In the genomic region with DNA sequence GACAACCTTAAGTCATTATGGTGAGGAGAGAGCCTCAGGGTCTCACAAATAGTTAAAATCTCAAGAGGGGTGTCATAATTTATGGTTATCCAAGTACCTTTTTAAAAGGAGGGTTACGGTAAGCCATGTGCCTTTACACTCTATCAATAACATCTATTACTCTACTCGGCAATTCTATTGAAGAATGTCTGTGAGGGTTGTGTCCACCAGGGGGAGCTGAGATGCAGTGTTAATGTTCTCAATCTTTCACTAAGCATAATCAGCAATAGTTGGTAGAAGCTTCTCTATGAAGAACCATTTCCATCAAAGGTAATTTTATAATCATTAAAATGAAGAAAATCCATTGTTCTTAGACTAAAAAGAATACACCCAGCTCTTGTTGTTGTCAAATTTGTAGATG, we compare ENCODE assay signal across 8 cellular contexts.
A peak's percentile ranks its signal among the peaks of the same experiment; 100 is the strongest.
DNase-seq lines count a peak whose midpoint lies in the region; ATAC-seq, FAIRE-seq and TF ChIP-seq lines count a peak whose summit lies in the region.

No MANE protein-coding gene starts in this region.

- no peaks in the 10 kb centered on the region for H3K9me3 Mint-ChIP-seq in activated T-helper 2 cell treated with anti-CD3 and anti-CD28 coated beads, Interferon-gamma antibody, Interleukin-2, Interleukin-4, amounts not matched to agents 10 μg/mL and 5 μg/mL and 100 μg/mL, durations not matched to agents 14 hours and 24 hours and 36 hours

- no peaks in the 10 kb centered on the region for H3K27me3 Mint-ChIP-seq in activated T-helper 2 cell treated with anti-CD3 and anti-CD28 coated beads, Interferon-gamma antibody, Interleukin-2, Interleukin-4, amounts not matched to agents 10 μg/mL and 5 μg/mL and 100 μg/mL, durations not matched to agents 14 hours and 24 hours and 36 hours (ENCODE audit: low read depth)

- no peak overlapping the region for H3K27ac Mint-ChIP-seq in activated T-helper 2 cell treated with anti-CD3 and anti-CD28 coated beads, Interferon-gamma antibody, Interleukin-2, Interleukin-4, amounts not matched to agents 10 μg/mL and 5 μg/mL and 100 μg/mL, durations not matched to agents 14 hours and 24 hours and 36 hours

- H3K9me3 ChIP-seq in A673 (ENCODE audit: low read depth, low read length, poor library complexity, severe bottlenecking) (no peaks in the 10 kb centered on the region), kidney (ENCODE audit: control insufficient read depth in 1 of 2, low read length in 2 of 2) (no peaks in the 10 kb centered on the region), suprapubic skin (no peaks in the 10 kb centered on the region)

- no peaks in the 10 kb centered on the region for H3K36me3 Mint-ChIP-seq in activated T-helper 2 cell treated with anti-CD3 and anti-CD28 coated beads, Interferon-gamma antibody, Interleukin-2, Interleukin-4, amounts not matched to agents 10 μg/mL and 5 μg/mL and 100 μg/mL, durations not matched to agents 14 hours and 24 hours and 36 hours (ENCODE audit: low read depth)

- no peaks in the 10 kb centered on the region for H3K4me1 ChIP-seq in A673 (ENCODE audit: insufficient read depth, low read length, poor library complexity, severe bottlenecking)
- H3K4me1 ChIP-seq in kidney (ENCODE audit: control insufficient read depth in 1 of 2, insufficient read depth in 1 of 2, low read depth in 1 of 2, low read length in 2 of 2) = no peaks in the 10 kb centered on the region
- H3K4me1 ChIP-seq in suprapubic skin = no peaks in the 10 kb centered on the region

- ATAC-seq in GM18517 (IDR thresholded peaks at IDR 0.05; ENCODE audit: unreplicated experiment) = peak; percentile 88
- ATAC-seq in HG02981 (IDR thresholded peaks at IDR 0.05; ENCODE audit: unreplicated experiment) = peak; percentile 84
- ATAC-seq in esophagus mucosa = no peak

- POLR2A ChIA-PET in A673 (lab: Charles Lee; ENCODE audit: low non-redundant PET) = no interaction called here

- H3K27ac ChIP-seq in A673 (ENCODE audit: low read depth, low read length, poor library complexity, severe bottlenecking) = no peak overlapping the region
- H3K27ac ChIP-seq in kidney (ENCODE audit: low read depth in 2 of 2, low read length in 2 of 2) = no peak overlapping the region
- H3K27ac ChIP-seq in suprapubic skin = no peak overlapping the region

- H3K4me3 ChIP-seq in A673 (ENCODE audit: low read depth, low read length, poor library complexity, severe bottlenecking) = no peak overlapping the region
- no peak overlapping the region for H3K4me3 ChIP-seq in kidney (ENCODE audit: low read length in 2 of 2)
- no peak overlapping the region for H3K4me3 ChIP-seq in suprapubic skin

- BruUV-seq in A673 (replicated peaks; lab: Mats Ljungman, UMichigan) = no TSS peak

- TF ChIP-seq CTCF in A673 (conservative IDR thresholded peaks at IDR 0.05; ENCODE audit: low read depth, low read length) (peak; percentile 56), kidney (IDR thresholded peaks at IDR 0.05; ENCODE audit: borderline replicate concordance, extremely low read depth, insufficient read depth) (peak; percentile 39), suprapubic skin (IDR thresholded peaks at IDR 0.05) (peak; percentile 35 to 37)

- intact Hi-C loops in A673 (cut with micrococcal nuclease; ENCODE audit: unreplicated experiment) = loop anchor here (5.0 kb wide), 2 partner anchors 199 to 239 kb away; no protein-coding TSS in a partner anchor
- intact Hi-C loops in activated T-helper 2 cell treated with anti-CD3 and anti-CD28 coated beads, Interferon-gamma antibody, Interleukin-2, Interleukin-4, amounts not matched to agents 10 μg/mL and 5 μg/mL and 100 μg/mL, durations not matched to agents 14 hours and 24 hours and 36 hours (cut with micrococcal nuclease) = loop anchor here (1.0 kb wide), 1 partner anchor 239 kb away; no protein-coding TSS in a partner anchor
- intact Hi-C loops in kidney (cut with DNase I) = no loop called here

- H3K27me3 ChIP-seq in A673 (replicated peaks; ENCODE audit: insufficient read depth, low read depth, low read length, poor library complexity) (no peaks in the 10 kb centered on the region), suprapubic skin (no peaks in the 10 kb centered on the region)

- H3K36me3 ChIP-seq in A673 (ENCODE audit: insufficient read depth, low read length, poor library complexity, severe bottlenecking) (no peaks in the 10 kb centered on the region), kidney (ENCODE audit: control insufficient read depth in 1 of 2, insufficient read depth in 2 of 2, low read length in 2 of 2) (no peaks in the 10 kb centered on the region), suprapubic skin (no peaks in the 10 kb centered on the region)

- no peak overlapping the region for H3K4me3 Mint-ChIP-seq in activated T-helper 2 cell treated with anti-CD3 and anti-CD28 coated beads, Interferon-gamma antibody, Interleukin-2, Interleukin-4, amounts not matched to agents 10 μg/mL and 5 μg/mL and 100 μg/mL, durations not matched to agents 14 hours and 24 hours and 36 hours (ENCODE audit: low read depth)

- H3K4me1 Mint-ChIP-seq in activated T-helper 2 cell treated with anti-CD3 and anti-CD28 coated beads, Interferon-gamma antibody, Interleukin-2, Interleukin-4, amounts not matched to agents 10 μg/mL and 5 μg/mL and 100 μg/mL, durations not matched to agents 14 hours and 24 hours and 36 hours (ENCODE audit: low read depth) = no peaks in the 10 kb centered on the region

- WGBS in suprapubic skin = 50% methylated on average over 2 of the region's 2 CpGs

- TF ChIP-seq EP300 in suprapubic skin (IDR thresholded peaks at IDR 0.05) = no peak

- CTCF ChIA-PET in A673 (lab: Charles Lee) = interaction anchor here (0.7 kb wide), 1 partner anchor 239 kb away, joined by 5 read pairs; no protein-coding TSS in a partner anchor

- no peak for FAIRE-seq in kidney (lab: Jason Lieb, UNC)

- H3K9ac ChIP-seq in kidney (ENCODE audit: low read length in 2 of 2) = no peak overlapping the region

- TF ChIP-seq POLR2A in suprapubic skin (IDR thresholded peaks at IDR 0.05) = no peak

- DNase-seq in A673 (ENCODE audit: low spot score) (peak; percentile 35), NCI-H82 (lab: John Stamatoyannopoulos, UW) (peak; percentile 76), kidney (no peak), suprapubic skin (ENCODE audit: low spot score in 2 of 2) (peak in 1 of 2 donors; percentile 61)
- peak; percentile 14 for DNase-seq in activated T-helper 2 cell treated with anti-CD3 and anti-CD28 coated beads, Interferon-gamma antibody, Interleukin-2, Interleukin-4, amounts not matched to agents 10 μg/mL and 5 μg/mL and 100 μg/mL, durations not matched to agents 14 hours and 24 hours and 36 hours (ENCODE audit: low spot score)
